1 cellular context compared by ENCODE assay signal in the genomic region with DNA sequence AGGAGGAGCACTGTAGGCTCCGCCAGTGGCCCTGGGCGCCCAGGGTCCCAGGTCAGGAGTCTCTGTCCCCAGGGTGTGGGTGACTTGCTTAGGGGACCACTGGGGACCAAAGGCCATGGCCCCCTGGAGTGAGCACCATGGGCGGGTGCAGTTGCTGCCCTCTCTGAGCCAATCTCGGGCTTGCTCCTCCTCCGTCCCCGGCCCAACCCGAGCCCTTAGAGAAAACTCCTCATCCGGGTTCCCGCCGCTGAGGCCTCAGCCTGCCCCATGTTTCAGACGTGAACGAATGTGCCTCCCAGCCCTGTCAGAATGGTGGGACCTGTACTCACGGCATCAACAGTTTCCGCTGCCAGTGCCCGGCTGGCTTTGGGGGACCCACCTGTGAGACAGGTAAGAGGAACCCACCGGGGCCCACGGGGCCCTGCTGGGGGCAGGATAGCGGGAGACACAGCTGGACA.
TF ChIP-seq lines count a peak whose summit lies in the region.

No MANE protein-coding gene starts in this region.

TF ChIP-seq in GM23338, 12 proteins besides CTCF, POLR2A, EP300 and RAD21 (continued from another document):
- TF ChIP-seq, protein P1, sequence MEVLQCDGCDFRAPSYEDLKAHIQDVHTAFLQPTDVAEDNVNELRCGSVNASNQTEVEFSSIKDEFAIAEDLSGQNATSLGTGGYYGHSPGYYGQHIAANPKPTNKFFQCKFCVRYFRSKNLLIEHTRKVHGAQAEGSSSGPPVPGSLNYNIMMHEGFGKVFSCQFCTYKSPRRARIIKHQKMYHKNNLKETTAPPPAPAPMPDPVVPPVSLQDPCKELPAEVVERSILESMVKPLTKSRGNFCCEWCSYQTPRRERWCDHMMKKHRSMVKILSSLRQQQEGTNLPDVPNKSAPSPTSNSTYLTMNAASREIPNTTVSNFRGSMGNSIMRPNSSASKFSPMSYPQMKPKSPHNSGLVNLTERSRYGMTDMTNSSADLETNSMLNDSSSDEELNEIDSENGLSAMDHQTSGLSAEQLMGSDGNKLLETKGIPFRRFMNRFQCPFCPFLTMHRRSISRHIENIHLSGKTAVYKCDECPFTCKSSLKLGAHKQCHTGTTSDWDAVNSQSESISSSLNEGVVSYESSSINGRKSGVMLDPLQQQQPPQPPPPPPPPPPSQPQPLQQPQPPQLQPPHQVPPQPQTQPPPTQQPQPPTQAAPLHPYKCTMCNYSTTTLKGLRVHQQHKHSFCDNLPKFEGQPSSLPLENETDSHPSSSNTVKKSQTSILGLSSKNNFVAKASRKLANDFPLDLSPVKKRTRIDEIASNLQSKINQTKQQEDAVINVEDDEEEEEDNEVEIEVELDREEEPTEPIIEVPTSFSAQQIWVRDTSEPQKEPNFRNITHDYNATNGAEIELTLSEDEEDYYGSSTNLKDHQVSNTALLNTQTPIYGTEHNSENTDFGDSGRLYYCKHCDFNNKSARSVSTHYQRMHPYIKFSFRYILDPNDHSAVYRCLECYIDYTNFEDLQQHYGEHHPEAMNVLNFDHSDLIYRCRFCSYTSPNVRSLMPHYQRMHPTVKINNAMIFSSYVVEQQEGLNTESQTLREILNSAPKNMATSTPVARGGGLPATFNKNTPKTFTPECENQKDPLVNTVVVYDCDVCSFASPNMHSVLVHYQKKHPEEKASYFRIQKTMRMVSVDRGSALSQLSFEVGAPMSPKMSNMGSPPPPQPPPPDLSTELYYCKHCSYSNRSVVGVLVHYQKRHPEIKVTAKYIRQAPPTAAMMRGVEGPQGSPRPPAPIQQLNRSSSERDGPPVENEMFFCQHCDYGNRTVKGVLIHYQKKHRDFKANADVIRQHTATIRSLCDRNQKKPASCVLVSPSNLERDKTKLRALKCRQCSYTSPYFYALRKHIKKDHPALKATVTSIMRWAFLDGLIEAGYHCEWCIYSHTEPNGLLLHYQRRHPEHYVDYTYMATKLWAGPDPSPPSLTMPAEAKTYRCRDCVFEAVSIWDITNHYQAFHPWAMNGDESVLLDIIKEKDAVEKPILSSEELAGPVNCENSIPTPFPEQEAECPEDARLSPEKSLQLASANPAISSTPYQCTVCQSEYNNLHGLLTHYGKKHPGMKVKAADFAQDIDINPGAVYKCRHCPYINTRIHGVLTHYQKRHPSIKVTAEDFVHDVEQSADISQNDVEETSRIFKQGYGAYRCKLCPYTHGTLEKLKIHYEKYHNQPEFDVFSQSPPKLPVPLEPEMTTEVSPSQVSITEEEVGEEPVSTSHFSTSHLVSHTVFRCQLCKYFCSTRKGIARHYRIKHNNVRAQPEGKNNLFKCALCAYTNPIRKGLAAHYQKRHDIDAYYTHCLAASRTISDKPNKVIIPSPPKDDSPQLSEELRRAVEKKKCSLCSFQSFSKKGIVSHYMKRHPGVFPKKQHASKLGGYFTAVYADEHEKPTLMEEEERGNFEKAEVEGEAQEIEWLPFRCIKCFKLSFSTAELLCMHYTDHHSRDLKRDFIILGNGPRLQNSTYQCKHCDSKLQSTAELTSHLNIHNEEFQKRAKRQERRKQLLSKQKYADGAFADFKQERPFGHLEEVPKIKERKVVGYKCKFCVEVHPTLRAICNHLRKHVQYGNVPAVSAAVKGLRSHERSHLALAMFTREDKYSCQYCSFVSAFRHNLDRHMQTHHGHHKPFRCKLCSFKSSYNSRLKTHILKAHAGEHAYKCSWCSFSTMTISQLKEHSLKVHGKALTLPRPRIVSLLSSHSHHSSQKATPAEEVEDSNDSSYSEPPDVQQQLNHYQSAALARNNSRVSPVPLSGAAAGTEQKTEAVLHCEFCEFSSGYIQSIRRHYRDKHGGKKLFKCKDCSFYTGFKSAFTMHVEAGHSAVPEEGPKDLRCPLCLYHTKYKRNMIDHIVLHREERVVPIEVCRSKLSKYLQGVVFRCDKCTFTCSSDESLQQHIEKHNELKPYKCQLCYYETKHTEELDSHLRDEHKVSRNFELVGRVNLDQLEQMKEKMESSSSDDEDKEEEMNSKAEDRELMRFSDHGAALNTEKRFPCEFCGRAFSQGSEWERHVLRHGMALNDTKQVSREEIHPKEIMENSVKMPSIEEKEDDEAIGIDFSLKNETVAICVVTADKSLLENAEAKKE (CRISPR knock-in tag; IDR thresholded peaks at IDR 0.05): no peak
- TF ChIP-seq, protein P2, sequence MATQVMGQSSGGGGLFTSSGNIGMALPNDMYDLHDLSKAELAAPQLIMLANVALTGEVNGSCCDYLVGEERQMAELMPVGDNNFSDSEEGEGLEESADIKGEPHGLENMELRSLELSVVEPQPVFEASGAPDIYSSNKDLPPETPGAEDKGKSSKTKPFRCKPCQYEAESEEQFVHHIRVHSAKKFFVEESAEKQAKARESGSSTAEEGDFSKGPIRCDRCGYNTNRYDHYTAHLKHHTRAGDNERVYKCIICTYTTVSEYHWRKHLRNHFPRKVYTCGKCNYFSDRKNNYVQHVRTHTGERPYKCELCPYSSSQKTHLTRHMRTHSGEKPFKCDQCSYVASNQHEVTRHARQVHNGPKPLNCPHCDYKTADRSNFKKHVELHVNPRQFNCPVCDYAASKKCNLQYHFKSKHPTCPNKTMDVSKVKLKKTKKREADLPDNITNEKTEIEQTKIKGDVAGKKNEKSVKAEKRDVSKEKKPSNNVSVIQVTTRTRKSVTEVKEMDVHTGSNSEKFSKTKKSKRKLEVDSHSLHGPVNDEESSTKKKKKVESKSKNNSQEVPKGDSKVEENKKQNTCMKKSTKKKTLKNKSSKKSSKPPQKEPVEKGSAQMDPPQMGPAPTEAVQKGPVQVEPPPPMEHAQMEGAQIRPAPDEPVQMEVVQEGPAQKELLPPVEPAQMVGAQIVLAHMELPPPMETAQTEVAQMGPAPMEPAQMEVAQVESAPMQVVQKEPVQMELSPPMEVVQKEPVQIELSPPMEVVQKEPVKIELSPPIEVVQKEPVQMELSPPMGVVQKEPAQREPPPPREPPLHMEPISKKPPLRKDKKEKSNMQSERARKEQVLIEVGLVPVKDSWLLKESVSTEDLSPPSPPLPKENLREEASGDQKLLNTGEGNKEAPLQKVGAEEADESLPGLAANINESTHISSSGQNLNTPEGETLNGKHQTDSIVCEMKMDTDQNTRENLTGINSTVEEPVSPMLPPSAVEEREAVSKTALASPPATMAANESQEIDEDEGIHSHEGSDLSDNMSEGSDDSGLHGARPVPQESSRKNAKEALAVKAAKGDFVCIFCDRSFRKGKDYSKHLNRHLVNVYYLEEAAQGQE (IDR thresholded peaks at IDR 0.05; ENCODE audit: unreplicated experiment): no peak
- TF ChIP-seq EZH2phosphoT487 (IDR thresholded peaks at IDR 0.05; ENCODE audit: unreplicated experiment): no peak
